In the genomic region with DNA sequence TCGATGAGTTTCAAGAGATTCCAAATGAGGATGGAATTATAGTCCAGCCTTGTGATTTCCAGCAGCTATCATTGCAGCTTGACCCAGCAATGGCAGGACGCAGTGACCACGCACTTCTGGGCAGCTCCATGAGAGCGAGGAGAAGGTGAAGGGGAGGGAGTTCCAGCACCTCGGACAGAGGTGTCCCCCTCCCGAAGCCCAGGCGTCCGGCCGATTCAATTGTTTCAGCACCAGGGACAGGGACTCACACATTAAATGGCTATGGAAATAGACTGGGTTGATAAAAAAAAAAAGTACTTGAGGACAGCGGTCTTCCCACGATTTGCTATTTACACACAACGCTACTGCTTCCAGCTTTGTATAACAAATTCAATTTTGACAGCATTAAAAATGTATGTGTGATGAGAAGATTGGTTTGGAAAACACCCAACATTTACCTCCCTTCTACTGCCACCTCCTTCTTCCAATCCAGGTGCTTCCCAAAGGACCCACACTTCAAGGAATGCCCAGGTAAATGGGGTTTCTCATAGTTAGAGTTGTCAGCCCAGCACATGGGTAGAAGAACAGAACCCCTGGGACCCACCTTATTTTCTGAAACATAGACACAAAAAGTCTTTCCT, we compare ENCODE assay signal across 1 cellular context.
A peak's percentile ranks its signal among the peaks of the same experiment; 100 is the strongest.
TF ChIP-seq lines count a peak whose summit lies in the region.

No MANE protein-coding gene starts in this region.

TF ChIP-seq in HepG2, 621 proteins besides CTCF, POLR2A, EP300 and RAD21 (continued from another document and continues in another):
- TF ChIP-seq ZNF562 (CRISPR knock-in tag; IDR thresholded peaks at IDR 0.05; ENCODE audit: borderline replicate concordance) (no peak), ZNF577 (CRISPR knock-in tag; IDR thresholded peaks at IDR 0.05; ENCODE audit: borderline replicate concordance, low read depth) (0 out of 2 replicates have a peak, but pooled peaks have one; percentile 60), ZNF570 (CRISPR knock-in tag; IDR thresholded peaks at IDR 0.05; ENCODE audit: borderline replicate concordance) (peak; percentile 69; the same call in 1 of the 2 replicates), ZNF772 (CRISPR knock-in tag; IDR thresholded peaks at IDR 0.05) (peak; percentile 88), POLR2AphosphoS2 (IDR thresholded peaks at IDR 0.05; ENCODE audit: low read depth, low read length) (no peak), UBTF (CRISPR knock-in tag; IDR thresholded peaks at IDR 0.05) (no peak), ZNF317 (CRISPR knock-in tag; IDR thresholded peaks at IDR 0.05) (peak; percentile 90), HES4 (CRISPR knock-in tag; IDR thresholded peaks at IDR 0.05; ENCODE audit: borderline replicate concordance) (peak; percentile 99), ZBTB10 (CRISPR knock-in tag; IDR thresholded peaks at IDR 0.05; ENCODE audit: borderline replicate concordance) (peak; percentile 80), GTF3A (CRISPR knock-in tag; conservative IDR thresholded peaks at IDR 0.05) (no peak), SRSF9 (IDR thresholded peaks at IDR 0.05; ENCODE audit: borderline replicate concordance, insufficient read depth, low read depth, low read length, poor library complexity, severe bottlenecking) (no peak), HMGA1 (CRISPR knock-in tag; conservative IDR thresholded peaks at IDR 0.05) (no peak), CREB1 (IDR thresholded peaks at IDR 0.05) (no peak), CREB1 (CRISPR knock-in tag; IDR thresholded peaks at IDR 0.05) (no peak), NR2F6 (IDR thresholded peaks at IDR 0.05) (no peak), NR2F6 (CRISPR knock-in tag; IDR thresholded peaks at IDR 0.05) (0 out of 2 replicates have a peak, but pooled peaks have one; percentile 44), MNT (IDR thresholded peaks at IDR 0.05) (no peak), DMAP1 (CRISPR knock-in tag; IDR thresholded peaks at IDR 0.05) (peak; percentile 39; the same call in 1 of the 2 replicates), ZBTB21 (CRISPR knock-in tag; IDR thresholded peaks at IDR 0.05) (peak; percentile 66; the same call in 1 of the 2 replicates), ZNF816 (CRISPR knock-in tag; IDR thresholded peaks at IDR 0.05; ENCODE audit: borderline replicate concordance) (peak; percentile 95), ZSCAN20 (CRISPR knock-in tag; IDR thresholded peaks at IDR 0.05; ENCODE audit: borderline replicate concordance) (peak; percentile 96), HNRNPUL1 (IDR thresholded peaks at IDR 0.05; ENCODE audit: low read depth, low read length) (no peak), ZNF616 (CRISPR knock-in tag; IDR thresholded peaks at IDR 0.05; ENCODE audit: low read depth) (peak; percentile 91; the same call in 1 of the 2 replicates), ZNF572 (CRISPR knock-in tag; IDR thresholded peaks at IDR 0.05) (no peak), TMF1 (CRISPR knock-in tag; IDR thresholded peaks at IDR 0.05; ENCODE audit: low read depth) (peak; percentile 79; the same call in 1 of the 2 replicates), TSC22D2 (CRISPR knock-in tag; IDR thresholded peaks at IDR 0.05; ENCODE audit: borderline replicate concordance) (peak; percentile 99), RNF2 (conservative IDR thresholded peaks at IDR 0.05; ENCODE audit: low read depth) (no peak), RBM39 (IDR thresholded peaks at IDR 0.05; ENCODE audit: low read depth, low read length, poor library complexity, severe bottlenecking) (no peak), KLF13 (CRISPR knock-in tag; IDR thresholded peaks at IDR 0.05) (no peak), NCOA2 (CRISPR knock-in tag; IDR thresholded peaks at IDR 0.05) (peak; percentile 78), PLRG1 (conservative IDR thresholded peaks at IDR 0.05) (no peak), TGIF2 (CRISPR knock-in tag; IDR thresholded peaks at IDR 0.05) (peak; percentile 96), PRDM10 (CRISPR knock-in tag; IDR thresholded peaks at IDR 0.05; ENCODE audit: low read depth) (peak; percentile 87), ZNF782 (CRISPR knock-in tag; IDR thresholded peaks at IDR 0.05; ENCODE audit: borderline replicate concordance) (0 out of 2 replicates have a peak, but pooled peaks have one; percentile 34), CEBPG (CRISPR knock-in tag; IDR thresholded peaks at IDR 0.05) (no peak), SALL1 (CRISPR knock-in tag; IDR thresholded peaks at IDR 0.05) (peak; percentile 98), ZNF264 (CRISPR knock-in tag; IDR thresholded peaks at IDR 0.05) (peak; percentile 95), AGO1 (IDR thresholded peaks at IDR 0.05; ENCODE audit: low read depth, low read length, poor library complexity, severe bottlenecking) (no peak), SCMH1 (CRISPR knock-in tag; IDR thresholded peaks at IDR 0.05; ENCODE audit: borderline replicate concordance) (no peak), HDAC2 (CRISPR knock-in tag; IDR thresholded peaks at IDR 0.05) (peak; percentile 90), LCORL (IDR thresholded peaks at IDR 0.05) (no peak), LCORL (CRISPR knock-in tag; IDR thresholded peaks at IDR 0.05) (0 out of 2 replicates have a peak, but pooled peaks have one; percentile 35), HNF1B (CRISPR knock-in tag; IDR thresholded peaks at IDR 0.05) (0 out of 2 replicates have a peak, but pooled peaks have one; percentile 47), MEIS1 (CRISPR knock-in tag; IDR thresholded peaks at IDR 0.05; ENCODE audit: borderline replicate concordance) (peak; percentile 45; the same call in 1 of the 2 replicates), SKI (IDR thresholded peaks at IDR 0.05; ENCODE audit: partially characterized antibody) (no peak), GTF2F1 (IDR thresholded peaks at IDR 0.05; ENCODE audit: low read length) (no peak), ZSCAN9 (CRISPR knock-in tag; IDR thresholded peaks at IDR 0.05; ENCODE audit: borderline replicate concordance) (peak; percentile 99), ZNF44 (CRISPR knock-in tag; IDR thresholded peaks at IDR 0.05) (peak; percentile 70; the same call in 1 of the 2 replicates), SMAD1 (CRISPR knock-in tag; IDR thresholded peaks at IDR 0.05; ENCODE audit: borderline replicate concordance, low read depth) (no peak)
- TF ChIP-seq, protein P1, sequence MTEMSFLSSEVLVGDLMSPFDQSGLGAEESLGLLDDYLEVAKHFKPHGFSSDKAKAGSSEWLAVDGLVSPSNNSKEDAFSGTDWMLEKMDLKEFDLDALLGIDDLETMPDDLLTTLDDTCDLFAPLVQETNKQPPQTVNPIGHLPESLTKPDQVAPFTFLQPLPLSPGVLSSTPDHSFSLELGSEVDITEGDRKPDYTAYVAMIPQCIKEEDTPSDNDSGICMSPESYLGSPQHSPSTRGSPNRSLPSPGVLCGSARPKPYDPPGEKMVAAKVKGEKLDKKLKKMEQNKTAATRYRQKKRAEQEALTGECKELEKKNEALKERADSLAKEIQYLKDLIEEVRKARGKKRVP (CRISPR knock-in tag; IDR thresholded peaks at IDR 0.05), result peak in 1 of 2 experiments; percentile 59; a peak in 1 of 4 replicates
- TF ChIP-seq, protein P2, sequence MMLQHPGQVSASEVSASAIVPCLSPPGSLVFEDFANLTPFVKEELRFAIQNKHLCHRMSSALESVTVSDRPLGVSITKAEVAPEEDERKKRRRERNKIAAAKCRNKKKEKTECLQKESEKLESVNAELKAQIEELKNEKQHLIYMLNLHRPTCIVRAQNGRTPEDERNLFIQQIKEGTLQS (CRISPR knock-in tag; IDR thresholded peaks at IDR 0.05), result peak; percentile 85; the same call in 1 of the 2 replicates
- TF ChIP-seq, protein P3, sequence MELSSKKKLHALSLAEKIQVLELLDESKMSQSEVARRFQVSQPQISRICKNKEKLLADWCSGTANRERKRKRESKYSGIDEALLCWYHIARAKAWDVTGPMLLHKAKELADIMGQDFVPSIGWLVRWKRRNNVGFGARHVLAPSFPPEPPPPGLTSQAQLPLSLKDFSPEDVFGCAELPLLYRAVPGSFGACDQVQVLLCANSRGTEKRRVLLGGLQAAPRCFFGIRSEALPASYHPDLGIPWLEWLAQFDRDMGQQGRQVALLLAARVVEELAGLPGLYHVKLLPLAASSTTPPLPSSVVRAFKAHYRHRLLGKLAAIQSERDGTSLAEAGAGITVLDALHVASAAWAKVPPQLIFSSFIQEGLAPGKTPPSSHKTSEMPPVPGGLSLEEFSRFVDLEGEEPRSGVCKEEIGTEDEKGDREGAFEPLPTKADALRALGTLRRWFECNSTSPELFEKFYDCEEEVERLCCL (CRISPR knock-in tag; IDR thresholded peaks at IDR 0.05; ENCODE audit: borderline replicate concordance), result peak; percentile 95; the same call in 1 of the 2 replicates
